Comparison of ENCODE assay signal across 25 cellular contexts in the genomic region with DNA sequence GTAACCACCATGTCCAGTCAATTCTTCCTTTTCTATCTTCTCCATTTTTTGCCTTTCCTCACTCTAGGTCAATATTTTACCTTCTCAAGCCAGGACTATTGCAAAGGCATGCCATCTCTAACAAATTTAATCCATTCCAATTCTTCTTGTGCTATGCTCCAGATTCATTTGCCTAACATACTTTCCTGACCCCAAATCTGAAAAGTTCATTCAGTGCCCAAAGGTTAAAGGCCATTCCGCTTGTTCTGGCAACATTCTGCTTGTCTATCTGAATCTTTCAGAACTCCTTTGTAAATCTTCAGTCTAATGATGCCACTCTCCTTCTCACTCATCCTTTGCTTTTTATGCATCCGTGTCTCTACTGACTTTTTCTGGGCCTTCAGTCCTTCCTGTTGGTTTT. TPM values are rescaled to one million over a fixed set of nuclear protein-coding genes. Genes with fewer than 3 reads are reported as not detected.
"Had no signal": no experiment of that assay in that cellular context is flagged by ENCODE, and none has a peak within 500 bp of the region (broad histone marks: within the 10 kb centered on the region; RNA-seq: fewer than 3 reads in every experiment).

No MANE protein-coding gene starts in this region.

- H3K27me3 ChIP-seq: testis, tibial nerve, upper lobe of right lung, vagina had no signal

- ATAC-seq: mucosa of descending colon; natural killer cell treated with Interleukin-12 subunit alpha and Interleukin-12 subunit beta and Interleukin-15 and Interleukin-18, amount 100 ng/mL, for 72 hours; sciatic nerve; stimulated activated memory B cell treated with anti-CD40 and anti-IgM and Interleukin-4, amounts not matched to agents 10 μg/mL and 1 μg/mL and 100 μg/mL, for 72 hours; stimulated activated naive CD8-positive, alpha-beta T cell treated with anti-CD3 and anti-CD28 coated beads, Interleukin-15, Interleukin-2, amounts not matched to agents 100 U/mL and 50 U/mL, for 24 hours; upper lobe of right lung had no signal

- H3K4me3 Mint-ChIP-seq: mesothelial cell of epicardium; naive B cell; natural killer cell treated with Interleukin-12 subunit alpha and Interleukin-12 subunit beta and Interleukin-15 and Interleukin-18, amount 100 ng/mL, for 72 hours; neural crest cell; stimulated activated memory B cell treated with anti-CD40 and anti-IgM and Interleukin-4, amounts not matched to agents 10 μg/mL and 1 μg/mL and 100 μg/mL, for 72 hours had no signal

- H3K36me3 Mint-ChIP-seq: naive B cell; natural killer cell treated with Interleukin-12 subunit alpha and Interleukin-12 subunit beta and Interleukin-15 and Interleukin-18, amount 100 ng/mL, for 72 hours; stimulated activated memory B cell treated with anti-CD40 and anti-IgM and Interleukin-4, amounts not matched to agents 10 μg/mL and 1 μg/mL and 100 μg/mL, for 72 hours had no signal

- H3K4me1 ChIP-seq: parathyroid adenoma, testis, tibial nerve, upper lobe of right lung, vagina had no signal

- H3K4me2 ChIP-seq: smooth muscle cell had no signal

- H3K4me1 Mint-ChIP-seq: mesothelial cell of epicardium; naive B cell; stimulated activated memory B cell treated with anti-CD40 and anti-IgM and Interleukin-4, amounts not matched to agents 10 μg/mL and 1 μg/mL and 100 μg/mL, for 72 hours had no signal

- FAIRE-seq: frontal cortex, keratinocyte had no signal

- H3K27ac Mint-ChIP-seq: mesothelial cell of epicardium; natural killer cell treated with Interleukin-12 subunit alpha and Interleukin-12 subunit beta and Interleukin-15 and Interleukin-18, amount 100 ng/mL, for 72 hours; progenitor cell of endocrine pancreas; stimulated activated memory B cell treated with anti-CD40 and anti-IgM and Interleukin-4, amounts not matched to agents 10 μg/mL and 1 μg/mL and 100 μg/mL, for 72 hours had no signal

- H3K79me2 ChIP-seq: parathyroid adenoma had no signal

- H3K27ac ChIP-seq: neutrophil, parathyroid adenoma, testis, tibial nerve, upper lobe of right lung, vagina had no signal

- H3K9me3 Mint-ChIP-seq: natural killer cell treated with Interleukin-12 subunit alpha and Interleukin-12 subunit beta and Interleukin-15 and Interleukin-18, amount 100 ng/mL, for 72 hours had no signal

- H3K9me3 ChIP-seq: mucosa of descending colon, neutrophil, testis, tibial nerve, upper lobe of right lung, vagina had no signal

- H3K36me3 ChIP-seq: neutrophil, upper lobe of right lung, vagina had no signal

- H3K27me3 Mint-ChIP-seq: progenitor cell of endocrine pancreas had no signal

- DNase-seq: cortex of kidney; hypothalamus; mesenchymal stem cell; mucosa of descending colon; naive B cell; stimulated activated CD4-positive, alpha-beta T cell treated with anti-CD3 and anti-CD28 coated beads, Interleukin-12 subunit alpha, Interleukin-12 subunit beta, amount 100 ng/mL, for 4 hours; stimulated activated CD4-positive, alpha-beta T cell treated with anti-CD3 and anti-CD28 coated beads, Interleukin-1b, Interleukin-23, amount 100 ng/mL, for 48 hours; stimulated activated CD4-positive, alpha-beta T cell treated with anti-CD3 and anti-CD28 coated beads, Interleukin-4, amount 100 ng/mL, for 24 hours; stimulated activated naive CD8-positive, alpha-beta T cell treated with anti-CD3 and anti-CD28 coated beads, Interleukin-15, Interleukin-2, amounts not matched to agents 100 U/mL and 50 U/mL, for 24 hours; substantia nigra; testis; upper lobe of right lung had no signal

- H3K4me3 ChIP-seq: mucosa of descending colon, smooth muscle cell, testis, tibial nerve, upper lobe of right lung, vagina had no signal

- H2AFZ ChIP-seq: parathyroid adenoma had no signal

- H3K9ac ChIP-seq: parathyroid adenoma had no signal

RNA-seq across cellular contexts. Expression of gene LARP6, which starts 22.7 kb away (rescaled TPM):
- total RNA-seq: natural killer cell treated with Interleukin-12 subunit alpha and Interleukin-12 subunit beta and Interleukin-15 and Interleukin-18, amount 100 ng/mL, for 72 hours had no signal
